In genomic region chr5:125451622-125452021, GRCh38 we compare ENCODE assay signal across 24 cellular contexts.
DNase-seq lines count a peak whose midpoint lies in the region; ATAC-seq, FAIRE-seq and TF ChIP-seq lines count a peak whose summit lies in the region.
"Had no signal": no experiment of that assay in that cellular context is flagged by ENCODE, and none has a peak within 500 bp of the region (broad histone marks: within the 10 kb centered on the region; RNA-seq: fewer than 3 reads in every experiment).

No MANE protein-coding gene starts in this region.

- H3K9me3 Mint-ChIP-seq in MCF 10A (ENCODE audit: unreplicated experiment) = no peaks in the 10 kb centered on the region

- RAD21 ChIA-PET in GM12878 (lab: Charles Lee; ENCODE audit: unreplicated experiment) = no interaction called here

- dilution Hi-C loops in mammary epithelial cell (cut with HindIII; ENCODE audit: low sequenced_read_pairs) = no loop called here

- FAIRE-seq in GM12878 (lab: Jason Lieb, UNC) = no peak
- FAIRE-seq: A204.1, G401.6 had no signal

- H3K4me3 Mint-ChIP-seq in MCF 10A (ENCODE audit: unreplicated experiment) = no peak overlapping the region
- H3K4me3 Mint-ChIP-seq: CD14-positive monocyte; CD4-positive, alpha-beta T cell; CD8-positive, alpha-beta memory T cell; GM23338 had no signal

- H2AFZ ChIP-seq in mammary epithelial cell (ENCODE audit: low read depth, low read length) (peak overlapping the region; percentile 30), GM12878 (ENCODE audit: control insufficient read depth, low read depth, low read length) (no peak overlapping the region), trophoblast cell (ENCODE audit: insufficient read depth, low read length, poor library complexity) (no peak overlapping the region)

- H2BK5ac ChIP-seq in trophoblast cell (ENCODE audit: low read depth, low read length, poor library complexity) = no peak overlapping the region

- CTCF ChIA-PET in mammary epithelial cell (lab: Charles Lee; ENCODE audit: low non-redundant PET) (no interaction called here), MCF 10A (lab: Yijun Ruan, JAX) (interaction anchor here (1.1 kb wide), 1 partner anchor 10 kb away, joined by 4 read pairs; no protein-coding TSS in a partner anchor), GM12878 (lab: Yijun Ruan, JAX) (no interaction called here)

- H3K18ac ChIP-seq in trophoblast cell (ENCODE audit: low read length) = no peak overlapping the region

- H2BK120ac ChIP-seq in trophoblast cell (ENCODE audit: insufficient read depth, low read length, poor library complexity) = no peak overlapping the region

- H3K27me3 Mint-ChIP-seq in MCF 10A (ENCODE audit: insufficient read depth, unreplicated experiment) = no peaks in the 10 kb centered on the region
- H3K27me3 Mint-ChIP-seq: CD4-positive, alpha-beta T cell had no signal

- SMC1A ChIA-PET in GM12878 (lab: Charles Lee; ENCODE audit: uncharacterized antibody, unreplicated experiment) = no interaction called here

- H3K14ac ChIP-seq in trophoblast cell (ENCODE audit: low read length) = no peak overlapping the region

- peaks cover 12% of the 10 kb centered on the region for H3K4me1 Mint-ChIP-seq in MCF 10A (ENCODE audit: insufficient read depth, unreplicated experiment)
- H3K4me1 Mint-ChIP-seq: CD14-positive monocyte; CD8-positive, alpha-beta memory T cell had no signal

- POLR2A ChIA-PET in MCF 10A (lab: Yijun Ruan, JAX) (interaction anchor here (0.7 to 0.9 kb wide), 4 partner anchors 32 to 799 kb away, joined by 3 to 4 read pairs (median 4); no protein-coding TSS in a partner anchor), GM12878 (lab: Charles Lee) (no interaction called here)

- H3K4me1 ChIP-seq in mammary epithelial cell (ENCODE audit: insufficient read depth, low read length) (no peaks in the 10 kb centered on the region), GM12878 (ENCODE audit: control insufficient read depth, insufficient read depth, low read length) (no peaks in the 10 kb centered on the region), trophoblast cell (ENCODE audit: control insufficient read depth in 1 of 2, insufficient read depth in 2 of 2, low read length in 2 of 2) (no peaks in the 10 kb centered on the region)
- H3K4me1 ChIP-seq: BE2C; BLaER1 treated with 17β-estradiol and CSF1 and Interleukin-3, amounts not matched to agents 10 nM and 100 nM had no signal

- H3K9ac ChIP-seq in mammary epithelial cell (ENCODE audit: insufficient read depth, low read length) = no peak overlapping the region
- H3K9ac ChIP-seq in GM12878 (ENCODE audit: control insufficient read depth, insufficient read depth, low read length) = no peak overlapping the region
- H3K9ac ChIP-seq in trophoblast cell (ENCODE audit: low read length) = no peak overlapping the region
- H3K9ac ChIP-seq: BLaER1 treated with 17β-estradiol and CSF1 and Interleukin-3, amounts not matched to agents 10 nM and 100 nM had no signal

- no peak for TF ChIP-seq RAD21 in GM12878 (IDR thresholded peaks at IDR 0.05; ENCODE audit: insufficient read depth, low read depth, low read length)

- H3K23ac ChIP-seq in trophoblast cell (ENCODE audit: low read length) = no peak overlapping the region

- no peaks in the 10 kb centered on the region for H3K79me2 ChIP-seq in mammary epithelial cell (ENCODE audit: insufficient read depth, low read length)
- H3K79me2 ChIP-seq in GM12878 (ENCODE audit: control insufficient read depth, insufficient read depth, low read length) = no peaks in the 10 kb centered on the region
- no peaks in the 10 kb centered on the region for H3K79me2 ChIP-seq in trophoblast cell (ENCODE audit: control insufficient read depth, insufficient read depth, low read length, poor library complexity)

- H4K12ac ChIP-seq in trophoblast cell (ENCODE audit: low read depth, low read length) = no peak overlapping the region

- H3K4ac ChIP-seq in trophoblast cell (ENCODE audit: low read depth, low read length) = no peak overlapping the region

- H3K4me3 ChIP-seq in mammary epithelial cell (replicated peaks in 1 of 3; ENCODE audit: insufficient read depth in 1 of 3, low read depth in 2 of 3, low read length in 3 of 3) = no peak overlapping the region
- no peak overlapping the region for H3K4me3 ChIP-seq in GM12878
- no peak overlapping the region for H3K4me3 ChIP-seq in trophoblast cell (ENCODE audit: low read depth, low read length)
- H3K4me3 ChIP-seq: BLaER1 treated with 17β-estradiol and CSF1 and Interleukin-3, amounts not matched to agents 10 nM and 100 nM; GM23338; HAP-1 had no signal

- DNase-seq in mammary epithelial cell (peak; percentile 57), MCF 10A (ENCODE audit: unreplicated experiment) (no peak), MV-4-11 (lab: John Stamatoyannopoulos, UW) (peak; percentile 56), GM12878 (ENCODE audit: low read depth, low spot score) (no peak), kidney tubule cell (ENCODE audit: low spot score) (peak; percentile 8), trophoblast cell (no peak), NCI-H2196 treated with DMSO at 0.1 percent for 48 hours (lab: John Stamatoyannopoulos, UW; ENCODE audit: unreplicated experiment) (no peak)
- no peak for DNase-seq in activated naive CD4-positive, alpha-beta T cell (lab: John Stamatoyannopoulos, UW)
- DNase-seq: ACHN; AML-193; BE2C; Calu3; CD4-positive, alpha-beta T cell; CD8-positive, alpha-beta memory T cell; COR-L47; DMS53; DMS79 treated with DMSO at 0.1 percent for 48 hours had no signal

- H3K79me1 ChIP-seq in trophoblast cell (ENCODE audit: low read length) = no peaks in the 10 kb centered on the region

- no peak overlapping the region for H4K91ac ChIP-seq in trophoblast cell (ENCODE audit: low read depth, low read length)

- no peak for ATAC-seq in GM12878
- ATAC-seq: GM23338 had no signal

- H3K36me3 ChIP-seq in mammary epithelial cell (ENCODE audit: insufficient read depth, low read length) = no peaks in the 10 kb centered on the region
- no peaks in the 10 kb centered on the region for H3K36me3 ChIP-seq in GM12878 (ENCODE audit: control insufficient read depth in 2 of 2, insufficient read depth in 2 of 2, low read length in 1 of 2)
- no peaks in the 10 kb centered on the region for H3K36me3 ChIP-seq in trophoblast cell (ENCODE audit: control insufficient read depth in 1 of 2, insufficient read depth in 2 of 2, low read length in 2 of 2)
- H3K36me3 ChIP-seq: BE2C; BLaER1 treated with 17β-estradiol and CSF1 and Interleukin-3, amounts not matched to agents 10 nM and 100 nM; HAP-1 had no signal

- H3K27me3 ChIP-seq in mammary epithelial cell (ENCODE audit: insufficient read depth, low read length) = no peaks in the 10 kb centered on the region
- no peaks in the 10 kb centered on the region for H3K27me3 ChIP-seq in GM12878 (replicated peaks in 1 of 2; ENCODE audit: control insufficient read depth in 2 of 2, insufficient read depth in 2 of 2, low read length in 1 of 2)
- H3K27me3 ChIP-seq in trophoblast cell (ENCODE audit: insufficient read depth, low read length) = no peaks in the 10 kb centered on the region
- H3K27me3 ChIP-seq: BE2C; BLaER1 treated with 17β-estradiol and CSF1 and Interleukin-3, amounts not matched to agents 10 nM and 100 nM had no signal

- in situ Hi-C loops in mammary epithelial cell (cut with MboI; ENCODE audit: low sequenced_read_pairs in 2 of 2) = no loop called here
- in situ Hi-C loops in GM12878 (cut with MboI) = no loop called here

- H3K9me3 ChIP-seq in mammary epithelial cell (replicated peaks; ENCODE audit: insufficient read depth, low read length) = no peaks in the 10 kb centered on the region
- H3K9me3 ChIP-seq in GM12878 (replicated peaks; ENCODE audit: control insufficient read depth, insufficient read depth, low read length) = no peaks in the 10 kb centered on the region
- no peaks in the 10 kb centered on the region for H3K9me3 ChIP-seq in trophoblast cell (ENCODE audit: insufficient read depth, low read depth, low read length)
- H3K9me3 ChIP-seq: BE2C, HAP-1 had no signal

- H4K20me1 ChIP-seq in mammary epithelial cell (ENCODE audit: insufficient read depth, low read length) (no peaks in the 10 kb centered on the region), GM12878 (ENCODE audit: control insufficient read depth, insufficient read depth) (no peaks in the 10 kb centered on the region)
- H4K20me1 ChIP-seq: BLaER1 treated with 17β-estradiol and CSF1 and Interleukin-3, amounts not matched to agents 10 nM and 100 nM had no signal

- no peak overlapping the region for H3K27ac Mint-ChIP-seq in MCF 10A (ENCODE audit: low read depth, unreplicated experiment)
- H3K27ac Mint-ChIP-seq: CD14-positive monocyte; CD4-positive, alpha-beta T cell; CD8-positive, alpha-beta memory T cell; GM23338 had no signal

- intact Hi-C loops in mammary epithelial cell (cut with micrococcal nuclease) (no loop called here), MCF 10A (cut with micrococcal nuclease) (no loop called here), GM12878 (cut with micrococcal nuclease; ENCODE audit: unreplicated experiment) (no loop called here)

- BruUV-seq in mammary epithelial cell (replicated peaks; lab: Mats Ljungman, UMichigan) = no TSS peak
- no TSS peak for BruUV-seq in MCF 10A (replicated peaks; lab: Mats Ljungman, UMichigan)
- BruUV-seq in GM12878 (replicated peaks; lab: Mats Ljungman, UMichigan) = no TSS peak

- no peak overlapping the region for H4K8ac ChIP-seq in trophoblast cell (ENCODE audit: low read depth, low read length)

- no peak overlapping the region for H3K4me2 ChIP-seq in mammary epithelial cell (ENCODE audit: insufficient read depth, low read depth, low read length)
- H3K4me2 ChIP-seq in GM12878 (ENCODE audit: control insufficient read depth, insufficient read depth) = no peak overlapping the region
- H3K4me2 ChIP-seq in trophoblast cell (ENCODE audit: low read length) = no peak overlapping the region
- H3K4me2 ChIP-seq: BLaER1 treated with 17β-estradiol and CSF1 and Interleukin-3, amounts not matched to agents 10 nM and 100 nM; GM23338 had no signal

- TF ChIP-seq CTCF in mammary epithelial cell (conservative IDR thresholded peaks at IDR 0.05 in 1 of 2, IDR thresholded peaks at IDR 0.05 in 1 of 2; ENCODE audit: extremely low read depth in 1 of 2, insufficient read depth in 1 of 2, low read depth in 1 of 2, low read length in 2 of 2) = no peak
- TF ChIP-seq CTCF in MCF 10A (IDR thresholded peaks at IDR 0.05; ENCODE audit: unreplicated experiment) = no peak
- TF ChIP-seq CTCF in GM12878 (IDR thresholded peaks at IDR 0.05 in 2 of 3, conservative IDR thresholded peaks at IDR 0.05 in 1 of 3; ENCODE audit: control insufficient read depth in 2 of 3, extremely low read depth in 1 of 3, insufficient read depth in 1 of 3, low read depth in 3 of 3, low read length in 3 of 3) = no peak

- H2BK12ac ChIP-seq in trophoblast cell (ENCODE audit: low read length) = no peak overlapping the region

- no peaks in the 10 kb centered on the region for H3K36me3 Mint-ChIP-seq in MCF 10A (ENCODE audit: insufficient read depth, unreplicated experiment)
- H3K36me3 Mint-ChIP-seq: CD14-positive monocyte had no signal

- TF ChIP-seq EP300 in GM12878 (IDR thresholded peaks at IDR 0.05; ENCODE audit: borderline replicate concordance in 1 of 2, control insufficient read depth in 1 of 2, low read depth in 2 of 2, low read length in 2 of 2) = no peak

- no peak overlapping the region for H2AK5ac ChIP-seq in trophoblast cell (ENCODE audit: low read length)

- H3K27ac ChIP-seq in mammary epithelial cell (ENCODE audit: insufficient read depth, low read depth, low read length) (no peak overlapping the region), GM12878 (ENCODE audit: control insufficient read depth, insufficient read depth) (no peak overlapping the region), trophoblast cell (ENCODE audit: low read depth, low read length) (no peak overlapping the region)
- H3K27ac ChIP-seq: 22Rv1; BLaER1 treated with 17β-estradiol and CSF1 and Interleukin-3, amounts not matched to agents 10 nM and 100 nM had no signal

- TF ChIP-seq POLR2A in GM12878 (IDR thresholded peaks at IDR 0.05; ENCODE audit: low read depth, low read length) = no peak

Comparison
In these comparisons a context has a peak if more than half of its experiments do, and no peak if none do; other contexts are left out.
1. DNase-seq: peak in mammary epithelial cell (single experiment), MV-4-11 (single experiment) and kidney tubule cell (single experiment); none in MCF 10A (single experiment), GM12878 (single experiment), trophoblast cell (0 of 2), NCI-H2196 treated with DMSO at 0.1 percent for 48 hours (single experiment) and activated naive CD4-positive, alpha-beta T cell (0 of 4).